In the genomic region with DNA sequence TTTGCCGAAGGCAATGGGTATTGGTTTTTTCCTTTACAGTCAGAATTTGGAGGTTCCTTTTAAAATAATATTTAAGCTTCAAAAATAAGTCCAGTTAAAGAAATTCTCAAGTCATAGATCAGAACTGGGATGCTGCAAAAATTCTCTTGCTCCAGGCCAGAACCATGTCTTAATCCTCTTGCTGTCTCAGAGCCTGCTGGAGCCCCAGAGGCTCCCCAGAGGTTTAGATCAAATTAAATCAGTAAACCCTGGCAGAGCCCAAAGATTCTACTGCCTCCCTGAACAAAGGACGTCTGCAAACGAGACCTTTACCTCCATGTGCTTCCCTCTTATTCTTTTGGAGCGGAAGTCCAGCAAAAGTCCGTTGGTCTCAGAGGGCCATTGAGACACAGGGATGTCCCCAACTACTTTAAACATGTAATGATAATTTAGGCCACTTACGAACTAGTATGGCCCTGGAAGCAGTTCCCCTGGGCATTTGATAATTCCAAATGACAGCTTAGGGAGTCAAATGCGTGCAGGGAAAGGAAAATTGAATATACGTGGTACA, we compare ENCODE assay signal across 16 cellular contexts. TPM values are rescaled to one million over a fixed set of nuclear protein-coding genes. Genes with fewer than 3 reads are reported as not detected.
A peak's percentile ranks its signal among the peaks of the same experiment; 100 is the strongest.
DNase-seq lines count a peak whose midpoint lies in the region; TF ChIP-seq lines count a peak whose summit lies in the region.
"Had no signal": no experiment of that assay in that cellular context is flagged by ENCODE, and none has a peak within 500 bp of the region (broad histone marks: within the 10 kb centered on the region; RNA-seq: fewer than 3 reads in every experiment).

No MANE protein-coding gene starts in this region.

- DNase-seq in NCI-H2171 treated with DMSO at 0.1 percent for 48 hours (lab: John Stamatoyannopoulos, UW), result peak; percentile 27
- no peak for DNase-seq in NCI-H2171 (lab: John Stamatoyannopoulos, UW)
- DNase-seq in NCI-H82 treated with DMSO at 0.1 percent for 48 hours (lab: John Stamatoyannopoulos, UW; ENCODE audit: unreplicated experiment), result peak; percentile 60
- DNase-seq in UCSD-AML1 (lab: John Stamatoyannopoulos, UW; ENCODE audit: unreplicated experiment), result no peak
- no peak for DNase-seq in NCI-H146 treated with DMSO at 0.1 percent for 48 hours (lab: John Stamatoyannopoulos, UW; ENCODE audit: unreplicated experiment)
- DNase-seq in tibial artery, result no peak
- DNase-seq: 8988T; ACHN; C1 segment of cervical spinal cord; CD4-positive, alpha-beta T cell; DND-41; GDM1; GOT3; H9 had no signal

- intact Hi-C loops in tibial artery (cut with DNase I; ENCODE audit: low total_unique reads), result no loop called here

- 88 to 91% methylated on average over 7 to 8 of the region's 8 CpGs for WGBS in ectodermal cell, 2 experiments

- H3K4me1 ChIP-seq in ectodermal cell (ENCODE audit: control insufficient read depth, insufficient read depth, low read length) (peaks cover 15% of the 10 kb centered on the region), neutrophil (ENCODE audit: control insufficient read depth in 1 of 2, insufficient read depth in 1 of 2, low read depth in 1 of 2, low read length in 1 of 2) (peaks cover 17 to 25% of the 10 kb centered on the region in 2 experiments), tibial artery (peaks cover 0 to 13% (median 11%) of the 10 kb centered on the region in 4 donors)

- H3K4me3 ChIP-seq in ectodermal cell (ENCODE audit: insufficient read depth, low read depth, low read length) (no peak overlapping the region), neutrophil (ENCODE audit: low read depth in 1 of 2, low read length in 1 of 2) (no peak overlapping the region), tibial artery (no peak overlapping the region)

- H3K27ac ChIP-seq in ectodermal cell (ENCODE audit: insufficient read depth, low read depth, low read length, poor library complexity, severe bottlenecking), result peak overlapping the region; percentile 13
- peak overlapping the region; percentile 36 for H3K27ac ChIP-seq in neutrophil
- H3K27ac ChIP-seq in tibial artery, result no peak overlapping the region

- no peak for TF ChIP-seq CTCF in neutrophil (IDR thresholded peaks at IDR 0.05)
- no peak for TF ChIP-seq CTCF in tibial artery (IDR thresholded peaks at IDR 0.05)

- no peaks in the 10 kb centered on the region for H3K36me3 ChIP-seq in ectodermal cell (ENCODE audit: control insufficient read depth, insufficient read depth, low read length)
- peaks cover 41% of the 10 kb centered on the region for H3K36me3 ChIP-seq in neutrophil
- peaks cover 0 to 17% (median 10%) of the 10 kb centered on the region in 3 donors for H3K36me3 ChIP-seq in tibial artery

- H3K9me3 ChIP-seq in ectodermal cell (ENCODE audit: control insufficient read depth, low read length) (no peaks in the 10 kb centered on the region), neutrophil (no peaks in the 10 kb centered on the region), tibial artery (no peaks in the 10 kb centered on the region)

- no peaks in the 10 kb centered on the region for H3K27me3 ChIP-seq in ectodermal cell (ENCODE audit: control insufficient read depth, insufficient read depth, low read length, poor library complexity, severe bottlenecking)
- no peaks in the 10 kb centered on the region for H3K27me3 ChIP-seq in neutrophil
- no peaks in the 10 kb centered on the region for H3K27me3 ChIP-seq in tibial artery

RNA-seq across cellular contexts. Expression of gene SULF2, which starts 31.6 kb away (rescaled TPM):
- 37.0 TPM for polyA plus RNA-seq in ectodermal cell (2013, experiment 1 of 4)
- 36.9 TPM for polyA plus RNA-seq in ectodermal cell (2013, experiment 2 of 4)
- polyA plus RNA-seq in ectodermal cell (2013, experiment 3 of 4), result 36.6 TPM
- polyA plus RNA-seq in ectodermal cell (2013, experiment 4 of 4), result 37.7 TPM

Comparison
In these comparisons a context has a peak if more than half of its experiments do, and no peak if none do; other contexts are left out.
1. DNase-seq: peak in NCI-H2171 treated with DMSO at 0.1 percent for 48 hours (single experiment) and NCI-H82 treated with DMSO at 0.1 percent for 48 hours (single experiment); none in NCI-H2171 (single experiment), UCSD-AML1 (single experiment), NCI-H146 treated with DMSO at 0.1 percent for 48 hours (single experiment) and tibial artery (0 of 2).
2. H3K27ac ChIP-seq: peak in ectodermal cell (single experiment) and neutrophil (single experiment); none in tibial artery (0 of 2).